In genomic region chr15:80942746-80943565, GRCh38 we compare ENCODE assay signal across 18 cellular contexts. TPM values are rescaled to one million over a fixed set of nuclear protein-coding genes. Genes with fewer than 3 reads are reported as not detected.
DNase-seq lines count a peak whose midpoint lies in the region; ATAC-seq and TF ChIP-seq lines count a peak whose summit lies in the region.
"Had no signal": no experiment of that assay in that cellular context is flagged by ENCODE, and none has a peak within 500 bp of the region (broad histone marks: within the 10 kb centered on the region; RNA-seq: fewer than 3 reads in every experiment).

No MANE protein-coding gene starts in this region.

- H3K36me3 Mint-ChIP-seq in activated T-helper 17 cell treated with anti-CD3 and anti-CD28 coated beads, Interleukin-2, amount 50 U/mL, for 72 hours (ENCODE audit: low read depth), result peaks cover 76% of the 10 kb centered on the region

- H3K9me3 ChIP-seq in prostate gland, result no peaks in the 10 kb centered on the region
- H3K9me3 ChIP-seq: adrenal gland had no signal

- no peak overlapping the region for H3K4me3 ChIP-seq in prostate gland
- H3K4me3 ChIP-seq: adrenal gland had no signal

- no peaks in the 10 kb centered on the region for H3K4me1 ChIP-seq in prostate gland (replicated peaks)
- H3K4me1 ChIP-seq: adrenal gland had no signal

- TF ChIP-seq CTCF in prostate gland (IDR thresholded peaks at IDR 0.05), result peak in 1 of 4 experiments; percentile 66

- no peak overlapping the region for H3K4me3 Mint-ChIP-seq in activated T-helper 17 cell treated with anti-CD3 and anti-CD28 coated beads, Interleukin-2, amount 50 U/mL, for 72 hours
- H3K4me3 Mint-ChIP-seq: activated CD4-positive, alpha-beta T cell treated with anti-CD3 and anti-CD28 coated beads, Interleukin-2, amount 10 ng/mL, durations not matched to agents 7 days and 5 days had no signal

- no peak for ATAC-seq in activated T-helper 17 cell treated with anti-CD3 and anti-CD28 coated beads, Interleukin-2, amount 50 U/mL, for 72 hours (replicated peaks)
- no peak for ATAC-seq in HG03354 (IDR thresholded peaks at IDR 0.05; ENCODE audit: poor library complexity, severe bottlenecking, unreplicated experiment)

- no peaks in the 10 kb centered on the region for H3K27me3 Mint-ChIP-seq in activated T-helper 17 cell treated with anti-CD3 and anti-CD28 coated beads, Interleukin-2, amount 50 U/mL, for 72 hours
- H3K27me3 Mint-ChIP-seq: activated CD4-positive, alpha-beta T cell treated with anti-CD3 and anti-CD28 coated beads, Interleukin-2, amount 10 ng/mL, durations not matched to agents 7 days and 5 days; IgD-negative memory B cell; naive B cell had no signal

- H3K36me3 ChIP-seq in prostate gland, result no peaks in the 10 kb centered on the region

- intact Hi-C loops in prostate gland (cut with DNase I), result no loop called here

- H3K27me3 ChIP-seq in prostate gland (replicated peaks; ENCODE audit: insufficient read depth), result no peaks in the 10 kb centered on the region
- H3K27me3 ChIP-seq: adrenal gland had no signal

- TF ChIP-seq POLR2A in prostate gland (IDR thresholded peaks at IDR 0.05), result no peak

- H3K27ac ChIP-seq in prostate gland, result no peak overlapping the region
- H3K27ac ChIP-seq: adrenal gland had no signal

- no peaks in the 10 kb centered on the region for H3K9me3 Mint-ChIP-seq in activated T-helper 17 cell treated with anti-CD3 and anti-CD28 coated beads, Interleukin-2, amount 50 U/mL, for 72 hours
- H3K9me3 Mint-ChIP-seq: activated CD4-positive, alpha-beta T cell treated with anti-CD3 and anti-CD28 coated beads, Interleukin-2, amount 10 ng/mL, durations not matched to agents 7 days and 5 days; IgD-negative memory B cell; naive B cell had no signal

- 48% methylated on average over 16 of the region's 16 CpGs for WGBS in prostate gland

- H3K4me1 Mint-ChIP-seq in activated T-helper 17 cell treated with anti-CD3 and anti-CD28 coated beads, Interleukin-2, amount 50 U/mL, for 72 hours, result no peaks in the 10 kb centered on the region
- H3K4me1 Mint-ChIP-seq: activated CD4-positive, alpha-beta T cell treated with anti-CD3 and anti-CD28 coated beads, Interleukin-2, amount 10 ng/mL, durations not matched to agents 7 days and 5 days had no signal

- DNase-seq in GM03348 (ENCODE audit: low spot score) (peak; percentile 75), amniotic epithelial cell (ENCODE audit: low read depth) (peak; percentile 77), islet precursor cell (peak; percentile 71), prostate gland (ENCODE audit: low spot score) (peak; percentile 62), GF-D8 (lab: John Stamatoyannopoulos, UW) (no peak), NCI-H748 treated with DMSO at 0.1 percent for 48 hours (lab: John Stamatoyannopoulos, UW) (no peak)
- DNase-seq: activated CD4-positive, alpha-beta T cell treated with anti-CD3 and anti-CD28 coated beads, Interleukin-2, amount 10 ng/mL, durations not matched to agents 7 days and 5 days; naive B cell; NCI-H1048; NCI-H2171; NK-92 treated with Interleukin-12 subunit alpha and Interleukin-12 subunit beta, amount 100 ng/mL, for 24 hours; SHP77; stimulated activated CD4-positive, alpha-beta T cell treated with anti-CD3 and anti-CD28 coated beads, Interleukin-4, amount 100 ng/mL, for 4 hours; T-helper 9 cell had no signal

- no peak overlapping the region for H3K27ac Mint-ChIP-seq in activated T-helper 17 cell treated with anti-CD3 and anti-CD28 coated beads, Interleukin-2, amount 50 U/mL, for 72 hours
- H3K27ac Mint-ChIP-seq: IgD-negative memory B cell had no signal

RNA-seq across cellular contexts. Expression of gene MESD, which starts 46.7 kb away (rescaled TPM):
- total RNA-seq in prostate gland, result 10 to 100 TPM; 28.0 to 33.9 TPM
- total RNA-seq in activated T-helper 17 cell treated with anti-CD3 and anti-CD28 coated beads, Interleukin-2, amount 50 U/mL, for 72 hours, result 10 to 100 TPM; 22.0 to 28.4 TPM

RNA-seq across cellular contexts. Expression of gene TLNRD1, which starts 57.8 kb away (rescaled TPM):
- 10 to 100 TPM; 19.3 to 25.4 TPM for total RNA-seq in prostate gland
- total RNA-seq in activated T-helper 17 cell treated with anti-CD3 and anti-CD28 coated beads, Interleukin-2, amount 50 U/mL, for 72 hours, result 10 to 100 TPM; 19.1 to 39.3 TPM

Comparison
In these comparisons a context has a peak if more than half of its experiments do, and no peak if none do; other contexts are left out.
1. DNase-seq: peak in GM03348 (single experiment), amniotic epithelial cell (single experiment), islet precursor cell (single experiment) and prostate gland (single experiment); none in GF-D8 (single experiment) and NCI-H748 treated with DMSO at 0.1 percent for 48 hours (single experiment).